28 cellular contexts compared by ENCODE assay signal in the genomic region with DNA sequence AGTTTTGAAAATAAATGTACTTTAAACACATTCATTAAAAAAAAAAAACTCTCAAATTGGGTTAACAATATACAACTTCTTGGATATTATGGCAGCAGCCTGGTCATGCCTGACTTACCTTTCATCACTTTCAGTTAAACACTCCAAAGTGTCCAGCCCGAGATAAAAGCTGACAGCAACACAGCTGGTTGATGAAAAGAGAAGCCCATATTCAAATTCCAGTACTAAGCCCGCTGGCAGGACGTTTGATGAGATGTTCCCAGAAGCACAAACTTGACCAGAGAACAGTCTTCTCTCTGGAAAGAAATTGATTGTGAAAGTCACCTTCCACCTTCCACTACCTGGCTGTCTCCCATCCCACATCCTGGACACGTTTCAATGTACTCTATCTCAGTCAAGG.
"Had no signal": no experiment of that assay in that cellular context is flagged by ENCODE, and none has a peak within 500 bp of the region (broad histone marks: within the 10 kb centered on the region; RNA-seq: fewer than 3 reads in every experiment).

No MANE protein-coding gene starts in this region.

- H3K27ac ChIP-seq: brain microvascular endothelial cell, coronary artery, dorsolateral prefrontal cortex, VCaP had no signal

- H3K27me3 ChIP-seq: brain microvascular endothelial cell had no signal

- H3K36me3 ChIP-seq: brain microvascular endothelial cell had no signal

- H3K9me3 Mint-ChIP-seq: endodermal cell had no signal

- DNase-seq: activated CD4-positive, alpha-beta memory T cell treated with anti-CD3 and anti-CD28 coated beads, Interleukin-2, amount 10 ng/mL, durations not matched to agents 7 days and 5 days; activated CD4-positive, alpha-beta T cell treated with anti-CD3 and anti-CD28 coated beads for 1 hour; activated CD4-positive, alpha-beta T cell treated with anti-CD3 and anti-CD28 coated beads for 4 hours; activated CD4-positive, alpha-beta T cell treated with anti-CD3 and anti-CD28 coated beads, Interleukin-2, amount 10 ng/mL, durations not matched to agents 7 days and 5 days; activated CD4-positive, alpha-beta T cell treated with anti-CD3 and anti-CD28 coated beads, Interleukin-2, amount 50 U/mL, for 4 hours; activated CD8-positive, alpha-beta memory T cell treated with anti-CD3 and anti-CD28 coated beads, Interleukin-2, amount 50 U/mL, for 48 hours; activated gamma-delta T cell; activated naive CD4-positive, alpha-beta T cell; activated naive CD4-positive, alpha-beta T cell treated with anti-CD3 and anti-CD28 coated beads, Interleukin-2, amount 50 U/mL, for 16 hours; activated T-cell treated with anti-CD3 and anti-CD28 coated beads for 4 hours; activated T-cell treated with anti-CD3 and anti-CD28 coated beads, Interleukin-2, amount 50 U/mL, for 24 hours; activated T-cell treated with anti-CD3 and anti-CD28 coated beads, Interleukin-2, amount 50 U/mL, for 72 hours; amniotic stem cell; anterior cingulate cortex; brain microvascular endothelial cell; dorsolateral prefrontal cortex; effector memory CD4-positive, alpha-beta T cell; endodermal cell; foreskin fibroblast; head of caudate nucleus; T-helper 2 cell had no signal

- H3K4me1 Mint-ChIP-seq: activated CD4-positive, alpha-beta memory T cell treated with anti-CD3 and anti-CD28 coated beads, Interleukin-2, amount 10 ng/mL, durations not matched to agents 7 days and 5 days; activated CD4-positive, alpha-beta T cell treated with anti-CD3 and anti-CD28 coated beads, Interleukin-2, amount 10 ng/mL, durations not matched to agents 7 days and 5 days; central memory CD8-positive, alpha-beta T cell; endodermal cell; WTC11 had no signal

- H3K4me3 Mint-ChIP-seq: activated CD4-positive, alpha-beta memory T cell treated with anti-CD3 and anti-CD28 coated beads, Interleukin-2, amount 10 ng/mL, durations not matched to agents 7 days and 5 days; activated CD4-positive, alpha-beta T cell treated with anti-CD3 and anti-CD28 coated beads, Interleukin-2, amount 10 ng/mL, durations not matched to agents 7 days and 5 days; activated naive CD8-positive, alpha-beta T cell; activated T-cell treated with anti-CD3 and anti-CD28 coated beads, Interleukin-2, amount 50 U/mL, for 24 hours; activated T-cell treated with anti-CD3 and anti-CD28 coated beads, Interleukin-2, amount 50 U/mL, for 72 hours; central memory CD8-positive, alpha-beta T cell; dendritic cell treated with granulocyte-macrophage colony-stimulating factor and Interleukin-4, amounts not matched to agents 40 ng/mL and 50 ng/mL, for 4 days; endodermal cell; WTC11 had no signal

- H3K27me3 Mint-ChIP-seq: activated CD4-positive, alpha-beta memory T cell treated with anti-CD3 and anti-CD28 coated beads, Interleukin-2, amount 10 ng/mL, durations not matched to agents 7 days and 5 days; activated CD4-positive, alpha-beta T cell treated with anti-CD3 and anti-CD28 coated beads, Interleukin-2, amount 10 ng/mL, durations not matched to agents 7 days and 5 days; activated naive CD8-positive, alpha-beta T cell; activated T-cell treated with anti-CD3 and anti-CD28 coated beads, Interleukin-2, amount 50 U/mL, for 24 hours; central memory CD8-positive, alpha-beta T cell; dendritic cell treated with granulocyte-macrophage colony-stimulating factor and Interleukin-4, amounts not matched to agents 40 ng/mL and 50 ng/mL, for 4 days had no signal

- H3K36me3 Mint-ChIP-seq: activated naive CD8-positive, alpha-beta T cell; WTC11 had no signal

- H3K4me3 ChIP-seq: coronary artery, dorsolateral prefrontal cortex had no signal

- ATAC-seq: activated T-cell treated with anti-CD3 and anti-CD28 coated beads, Interleukin-2, amount 50 U/mL, for 72 hours; esophagus mucosa; WTC11 had no signal

- H3K27ac Mint-ChIP-seq: activated CD4-positive, alpha-beta memory T cell treated with anti-CD3 and anti-CD28 coated beads, Interleukin-2, amount 10 ng/mL, durations not matched to agents 7 days and 5 days; activated CD4-positive, alpha-beta T cell treated with anti-CD3 and anti-CD28 coated beads, Interleukin-2, amount 10 ng/mL, durations not matched to agents 7 days and 5 days; activated naive CD8-positive, alpha-beta T cell; activated T-cell treated with anti-CD3 and anti-CD28 coated beads, Interleukin-2, amount 50 U/mL, for 24 hours; activated T-cell treated with anti-CD3 and anti-CD28 coated beads, Interleukin-2, amount 50 U/mL, for 72 hours; dendritic cell treated with granulocyte-macrophage colony-stimulating factor and Interleukin-4, amounts not matched to agents 40 ng/mL and 50 ng/mL, for 4 days; endodermal cell; WTC11 had no signal
